ENCODE assay signal across 1 cellular context in genomic region chr1:161159087-161159914, GRCh38.
TF ChIP-seq lines count a peak whose summit lies in the region.

Gene USP21, plus strand, starts transcription at chr1:161159500. Its CDS starts 1,141 bp downstream, at chr1:161160641.

TF ChIP-seq in GM23338, 12 proteins besides CTCF, POLR2A, EP300 and RAD21:
- TF ChIP-seq EZH2phosphoT487 (IDR thresholded peaks at IDR 0.05; ENCODE audit: unreplicated experiment) (no peak), POLR2AphosphoS5 (IDR thresholded peaks at IDR 0.05; ENCODE audit: low read depth) (peak; percentile 80), ZNF114 (CRISPR knock-in tag; IDR thresholded peaks at IDR 0.05) (no peak), ZNF331 (CRISPR knock-in tag; IDR thresholded peaks at IDR 0.05; ENCODE audit: low read depth) (no peak), ZNF462 (CRISPR knock-in tag; IDR thresholded peaks at IDR 0.05) (no peak), STAT1 (IDR thresholded peaks at IDR 0.05; ENCODE audit: unreplicated experiment) (no peak), REST (IDR thresholded peaks at IDR 0.05; ENCODE audit: unreplicated experiment) (no peak), EZH2 (IDR thresholded peaks at IDR 0.05; ENCODE audit: low read depth, unreplicated experiment) (no peak), CREB1 (CRISPR knock-in tag; IDR thresholded peaks at IDR 0.05; ENCODE audit: low read depth) (no peak), NANOG (IDR thresholded peaks at IDR 0.05; ENCODE audit: borderline replicate concordance) (no peak), JUNB (IDR thresholded peaks at IDR 0.05; ENCODE audit: unreplicated experiment) (no peak)
- TF ChIP-seq, protein P1, sequence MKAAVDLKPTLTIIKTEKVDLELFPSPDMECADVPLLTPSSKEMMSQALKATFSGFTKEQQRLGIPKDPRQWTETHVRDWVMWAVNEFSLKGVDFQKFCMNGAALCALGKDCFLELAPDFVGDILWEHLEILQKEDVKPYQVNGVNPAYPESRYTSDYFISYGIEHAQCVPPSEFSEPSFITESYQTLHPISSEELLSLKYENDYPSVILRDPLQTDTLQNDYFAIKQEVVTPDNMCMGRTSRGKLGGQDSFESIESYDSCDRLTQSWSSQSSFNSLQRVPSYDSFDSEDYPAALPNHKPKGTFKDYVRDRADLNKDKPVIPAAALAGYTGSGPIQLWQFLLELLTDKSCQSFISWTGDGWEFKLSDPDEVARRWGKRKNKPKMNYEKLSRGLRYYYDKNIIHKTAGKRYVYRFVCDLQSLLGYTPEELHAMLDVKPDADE (IDR thresholded peaks at IDR 0.05): peak; percentile 60; the same call in 1 of the 2 replicates
